Comparison of ENCODE assay signal across 27 cellular contexts in genomic region chr12:120839503-120839902, GRCh38.
"Had no signal": no experiment of that assay in that cellular context is flagged by ENCODE, and none has a peak within 500 bp of the region (broad histone marks: within the 10 kb centered on the region; RNA-seq: fewer than 3 reads in every experiment).

No MANE protein-coding gene starts in this region.

- H3K36me3 ChIP-seq: heart right ventricle, lower lobe of right lung, pancreas, prostate gland, thoracic aorta, tibial artery, upper lobe of right lung had no signal

- H3K4me1 ChIP-seq: prostate gland had no signal

- DNase-seq: heart right ventricle; islet precursor cell; lower lobe of right lung; mammary epithelial cell; mesenchymal stem cell; naive B cell; natural killer cell; pancreas; posterior cingulate gyrus; retina; right cardiac atrium; stimulated activated CD4-positive, alpha-beta T cell treated with anti-CD3 and anti-CD28 coated beads, Interleukin-12 subunit alpha, Interleukin-12 subunit beta, amount 100 ng/mL, for 4 hours; stimulated activated CD4-positive, alpha-beta T cell treated with anti-CD3 and anti-CD28 coated beads, Interleukin-15, amount 100 ng/mL, for 24 hours; stimulated activated CD4-positive, alpha-beta T cell treated with anti-CD3 and anti-CD28 coated beads, Interleukin-2, amount 100 ng/mL, for 24 hours; stimulated activated CD4-positive, alpha-beta T cell treated with anti-CD3 and anti-CD28 coated beads, Interleukin-4, amount 100 ng/mL, for 1 hour; stimulated activated naive B cell treated with anti-CD40 and anti-IgM and Interleukin-4, amounts not matched to agents 10 μg/mL and 1 μg/mL and 100 μg/mL, for 72 hours; stimulated activated naive CD8-positive, alpha-beta T cell treated with anti-CD3 and anti-CD28 coated beads, Interleukin-15, Interleukin-2, amounts not matched to agents 100 U/mL and 50 U/mL, for 24 hours; stomach; tibial artery; trophoblast cell; upper lobe of right lung had no signal

- H3K27ac ChIP-seq: hepatocyte, lower lobe of right lung, pancreas, prostate gland, skin epidermis, stomach, suprapubic skin, thoracic aorta, tibial artery, upper lobe of right lung had no signal

- H2AFZ ChIP-seq: hepatocyte had no signal

- H3K4me3 ChIP-seq: heart right ventricle, hepatocyte, lower lobe of right lung, pancreas, prostate gland, skin epidermis, stomach, suprapubic skin, thoracic aorta, tibial artery, upper lobe of right lung had no signal

- H3K4me2 ChIP-seq: hepatocyte had no signal

- ATAC-seq: lower lobe of right lung; natural killer cell; pancreas; right cardiac atrium; sciatic nerve; stimulated activated naive B cell treated with anti-CD40 and anti-IgM and Interleukin-4, amounts not matched to agents 10 μg/mL and 1 μg/mL and 100 μg/mL, for 72 hours; stimulated activated naive CD8-positive, alpha-beta T cell treated with anti-CD3 and anti-CD28 coated beads, Interleukin-15, Interleukin-2, amounts not matched to agents 100 U/mL and 50 U/mL, for 24 hours; upper lobe of right lung had no signal

- H3K27me3 ChIP-seq: heart right ventricle, hepatocyte, pancreas, stomach, suprapubic skin, tibial artery, upper lobe of right lung had no signal

- H3K9me3 ChIP-seq: heart right ventricle, lower lobe of right lung, pancreas, prostate gland, stomach, suprapubic skin, thoracic aorta, tibial artery, upper lobe of right lung had no signal
